In the genomic region with DNA sequence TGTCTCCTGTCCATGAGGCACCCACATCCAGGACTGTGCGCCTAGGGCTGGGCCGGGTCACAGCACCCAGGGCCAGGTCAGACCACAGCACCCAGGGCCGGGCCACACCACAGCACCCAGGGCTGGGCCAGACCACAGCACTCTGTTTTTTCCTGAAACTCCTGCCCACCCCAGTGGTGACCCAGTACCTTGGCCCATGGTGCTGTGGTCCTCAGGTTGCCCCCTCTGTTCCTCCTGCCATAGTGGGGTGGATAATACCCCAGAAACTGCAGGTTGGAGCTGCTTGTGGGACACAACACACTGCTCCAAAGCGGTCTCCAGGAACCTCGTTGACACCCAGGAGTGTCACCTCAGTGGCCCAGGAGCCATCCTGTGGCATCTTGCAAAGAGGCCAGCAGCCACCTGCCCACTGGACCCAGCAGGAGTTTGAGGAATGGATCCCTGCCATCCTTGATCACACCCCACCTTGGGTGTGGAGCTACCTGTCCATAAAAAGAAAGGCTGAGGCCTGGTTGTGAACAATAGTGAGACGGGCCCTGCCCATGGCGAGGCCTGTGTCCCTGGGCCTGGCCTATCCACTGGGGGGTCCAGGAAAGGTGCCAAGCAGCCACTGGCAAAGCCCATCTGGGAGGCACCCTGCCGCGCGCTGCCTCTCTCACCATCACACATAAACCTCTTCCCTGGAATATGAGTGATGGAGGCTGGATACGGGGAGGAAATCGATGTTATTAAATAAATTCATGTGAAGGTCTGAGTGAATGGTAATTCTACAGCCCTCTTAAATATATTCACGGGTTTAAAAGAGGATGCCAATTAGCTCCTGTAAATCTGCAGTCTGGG, we compare ENCODE assay signal across 24 cellular contexts.
DNase-seq lines count a peak whose midpoint lies in the region; ATAC-seq and TF ChIP-seq lines count a peak whose summit lies in the region.
"Had no signal": no experiment of that assay in that cellular context is flagged by ENCODE, and none has a peak within 500 bp of the region (broad histone marks: within the 10 kb centered on the region; RNA-seq: fewer than 3 reads in every experiment).

No MANE protein-coding gene starts in this region.

- H3K4me3 ChIP-seq in right atrium auricular region, result no peak overlapping the region
- H3K4me3 ChIP-seq in naive thymus-derived CD4-positive, alpha-beta T cell (ENCODE audit: low read length), result no peak overlapping the region
- H3K4me3 ChIP-seq: esophagus squamous epithelium, mucosa of descending colon, prostate gland, skin epidermis, vagina had no signal

- TF ChIP-seq CTCF in right atrium auricular region (IDR thresholded peaks at IDR 0.05) (no peak), type B pancreatic cell (conservative IDR thresholded peaks at IDR 0.05) (no peak)

- DNase-seq in Right ventricle myocardium inferior (ENCODE audit: missing footprints) (no peak), right atrium auricular region (ENCODE audit: low spot score) (no peak), Right ventricle myocardium superior (peak; percentile 36), type B pancreatic cell (ENCODE audit: extremely low spot score, unreplicated experiment) (peak; percentile 54), NCI-H2196 (lab: John Stamatoyannopoulos, UW; ENCODE audit: unreplicated experiment) (no peak)
- no peak for DNase-seq in naive thymus-derived CD4-positive, alpha-beta T cell
- DNase-seq: activated B cell treated with CpG ODN at 0.5 μM for 24 hours; activated CD8-positive, alpha-beta memory T cell treated with anti-CD3 and anti-CD28 coated beads, Interleukin-2, amount 50 U/mL, for 4 hours; DMS79; effector memory CD8-positive, alpha-beta T cell; esophagus squamous epithelium; HCEC 1CT; NCI-H1092 treated with DMSO at 0.1 percent for 48 hours; NCI-H1930; NCI-H446 treated with DMSO at 0.1 percent for 48 hours had no signal

- POLR2A ChIA-PET in naive thymus-derived CD4-positive, alpha-beta T cell (lab: Charles Lee), result no interaction called here

- H3K4me1 ChIP-seq in right atrium auricular region, result peaks cover 0 to 11% of the 10 kb centered on the region in 2 donors
- H3K4me1 ChIP-seq in naive thymus-derived CD4-positive, alpha-beta T cell (ENCODE audit: control insufficient read depth in 2 of 2, insufficient read depth in 2 of 2, low read length in 2 of 2), result no peaks in the 10 kb centered on the region
- H3K4me1 ChIP-seq: Caco-2 had no signal

- no peak overlapping the region for H3K27ac ChIP-seq in right atrium auricular region
- H3K27ac ChIP-seq in naive thymus-derived CD4-positive, alpha-beta T cell (ENCODE audit: low read depth, low read length), result no peak overlapping the region
- H3K27ac ChIP-seq: esophagus squamous epithelium, HL-60, prostate gland, skin epidermis, vagina had no signal

- H3K27me3 Mint-ChIP-seq in naive thymus-derived CD4-positive, alpha-beta T cell, result no peaks in the 10 kb centered on the region
- H3K27me3 Mint-ChIP-seq in type B pancreatic cell, result peaks cover 11% of the 10 kb centered on the region
- H3K27me3 Mint-ChIP-seq: activated B cell treated with CpG ODN at 0.5 μM for 24 hours; effector memory CD8-positive, alpha-beta T cell had no signal

- peaks cover 14% of the 10 kb centered on the region for H3K36me3 ChIP-seq in right atrium auricular region
- H3K36me3 ChIP-seq in naive thymus-derived CD4-positive, alpha-beta T cell (ENCODE audit: control insufficient read depth in 2 of 3, insufficient read depth in 3 of 3, low read length in 3 of 3), result peaks cover 0 to 41% (median 0%) of the 10 kb centered on the region in 3 experiments
- H3K36me3 ChIP-seq: prostate gland, vagina had no signal

- peaks cover 0 to 9% of the 10 kb centered on the region in 2 donors for H3K9me3 ChIP-seq in right atrium auricular region
- H3K9me3 ChIP-seq in naive thymus-derived CD4-positive, alpha-beta T cell (ENCODE audit: control insufficient read depth in 2 of 3, low read length in 3 of 3), result no peaks in the 10 kb centered on the region
- H3K9me3 ChIP-seq: Caco-2, esophagus squamous epithelium, prostate gland, vagina had no signal

- no peak overlapping the region for H3K27ac Mint-ChIP-seq in naive thymus-derived CD4-positive, alpha-beta T cell
- no peak overlapping the region for H3K27ac Mint-ChIP-seq in type B pancreatic cell
- H3K27ac Mint-ChIP-seq: activated B cell treated with CpG ODN at 0.5 μM for 24 hours; effector memory CD8-positive, alpha-beta T cell had no signal

- peak; percentile 30 for ATAC-seq in Right ventricle myocardium inferior
- ATAC-seq in Right ventricle myocardium superior (ENCODE audit: poor library complexity), result no peak
- ATAC-seq in naive thymus-derived CD4-positive, alpha-beta T cell, result peak; percentile 26
- no peak for ATAC-seq in GM19463 (IDR thresholded peaks at IDR 0.05; ENCODE audit: unreplicated experiment)
- no peak for ATAC-seq in GM18498 (IDR thresholded peaks at IDR 0.05; ENCODE audit: unreplicated experiment)
- ATAC-seq: effector memory CD8-positive, alpha-beta T cell; mucosa of descending colon had no signal

- peaks cover 12 to 65% (median 55%) of the 10 kb centered on the region in 5 donors for H3K36me3 Mint-ChIP-seq in naive thymus-derived CD4-positive, alpha-beta T cell
- peaks cover 14% of the 10 kb centered on the region for H3K36me3 Mint-ChIP-seq in type B pancreatic cell

- H3K27me3 ChIP-seq in right atrium auricular region, result no peaks in the 10 kb centered on the region
- H3K27me3 ChIP-seq in naive thymus-derived CD4-positive, alpha-beta T cell (ENCODE audit: control insufficient read depth in 2 of 2, insufficient read depth in 2 of 2, low read length in 2 of 2), result no peaks in the 10 kb centered on the region
- H3K27me3 ChIP-seq: esophagus squamous epithelium, vagina had no signal

- intact Hi-C loops in Right ventricle myocardium inferior (cut with DNase I) (no loop called here), Right ventricle myocardium superior (cut with DNase I) (no loop called here)
- intact Hi-C loops in naive thymus-derived CD4-positive, alpha-beta T cell (cut with micrococcal nuclease), result no loop called here

- CTCF ChIA-PET in naive thymus-derived CD4-positive, alpha-beta T cell (lab: Charles Lee), result no interaction called here

- peaks cover 0 to 20% (median 12%) of the 10 kb centered on the region in 7 donors for H3K4me1 Mint-ChIP-seq in naive thymus-derived CD4-positive, alpha-beta T cell
- peaks cover 15% of the 10 kb centered on the region for H3K4me1 Mint-ChIP-seq in type B pancreatic cell (ENCODE audit: unreplicated experiment)
- H3K4me1 Mint-ChIP-seq: activated B cell treated with CpG ODN at 0.5 μM for 24 hours had no signal

- H3K9me3 Mint-ChIP-seq in naive thymus-derived CD4-positive, alpha-beta T cell, result peaks cover 0 to 18% (median 10%) of the 10 kb centered on the region in 11 donors
- peaks cover 7% of the 10 kb centered on the region for H3K9me3 Mint-ChIP-seq in type B pancreatic cell

- no peak overlapping the region for H3K4me3 Mint-ChIP-seq in naive thymus-derived CD4-positive, alpha-beta T cell
- H3K4me3 Mint-ChIP-seq in type B pancreatic cell, result no peak overlapping the region
- H3K4me3 Mint-ChIP-seq: activated B cell treated with CpG ODN at 0.5 μM for 24 hours; brain; effector memory CD8-positive, alpha-beta T cell had no signal

Comparison
In these comparisons a context has a peak if more than half of its experiments do, and no peak if none do; other contexts are left out.
1. ATAC-seq: peak in Right ventricle myocardium inferior (single experiment) and naive thymus-derived CD4-positive, alpha-beta T cell (single experiment); none in Right ventricle myocardium superior (single experiment), GM19463 (single experiment) and GM18498 (single experiment).
2. DNase-seq: peak in Right ventricle myocardium superior (single experiment) and type B pancreatic cell (single experiment); none in Right ventricle myocardium inferior (single experiment), right atrium auricular region (single experiment), naive thymus-derived CD4-positive, alpha-beta T cell (0 of 9) and NCI-H2196 (single experiment).